Comparison of ENCODE assay signal across 20 cellular contexts in the genomic region with DNA sequence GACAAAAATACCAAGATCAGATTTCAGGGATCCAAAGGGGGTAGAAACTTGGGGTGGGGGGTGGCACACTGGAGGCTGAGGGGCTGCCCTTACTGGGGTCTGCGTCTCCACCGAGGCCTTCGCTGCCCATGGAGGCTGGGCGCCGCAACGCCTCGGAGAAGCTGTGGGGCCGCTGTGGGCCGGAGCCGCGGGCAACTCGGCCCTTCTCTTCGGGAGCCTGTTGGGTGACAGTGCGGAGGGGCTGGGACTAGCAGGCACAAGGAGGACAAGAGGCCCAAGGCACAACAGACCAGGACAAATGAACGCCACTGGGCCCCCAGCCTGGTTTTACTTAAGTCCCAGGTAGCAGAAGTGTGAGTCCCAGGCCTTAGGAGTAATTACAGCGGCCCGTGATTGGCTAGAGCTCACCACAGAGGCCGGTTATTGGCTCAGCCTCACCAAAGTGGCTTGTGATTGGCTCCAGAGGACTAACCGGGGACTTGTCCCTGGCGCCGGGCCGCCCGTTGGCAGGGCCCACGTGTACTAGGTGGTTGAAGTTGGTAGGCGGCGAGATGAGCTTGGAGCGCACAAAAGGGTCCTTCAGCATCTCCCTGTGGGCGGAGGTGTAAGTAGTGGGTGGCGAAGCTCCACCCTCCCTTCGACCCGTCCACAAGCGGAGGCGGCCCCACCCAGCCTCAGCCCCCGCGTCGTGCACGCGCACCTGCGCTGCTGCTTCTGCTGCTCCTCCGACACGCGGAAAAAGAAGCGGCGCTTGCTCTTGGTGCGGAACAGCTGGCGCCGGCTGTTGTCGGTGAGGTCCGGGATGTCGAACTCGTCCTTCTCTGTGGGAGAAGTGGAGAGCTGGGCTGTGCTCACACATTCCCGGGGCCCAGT.
"Had no signal": no experiment of that assay in that cellular context is flagged by ENCODE, and none has a peak within 500 bp of the region (broad histone marks: within the 10 kb centered on the region; RNA-seq: fewer than 3 reads in every experiment).

No MANE protein-coding gene starts in this region.

- FAIRE-seq: endothelial cell of umbilical vein, pancreas had no signal

- H3K4me1 ChIP-seq: adrenal gland, esophagus muscularis mucosa, left lung, pancreas, right lobe of liver, upper lobe of left lung had no signal

- H3K9me3 ChIP-seq: adrenal gland, esophagus muscularis mucosa, left lung, pancreas, right lobe of liver, thoracic aorta, upper lobe of left lung had no signal

- ATAC-seq: activated CD4-positive, alpha-beta T cell treated with anti-CD3 and anti-CD28 coated beads for 36 hours; activated naive CD4-positive, alpha-beta T cell treated with anti-CD3 and anti-CD28 coated beads, Interleukin-2, amount 50 U/mL, for 72 hours; left lung; right lobe of liver; stimulated activated memory B cell treated with anti-CD40 and anti-IgM and Interleukin-4, amounts not matched to agents 10 μg/mL and 1 μg/mL and 100 μg/mL, for 72 hours had no signal

- DNase-seq: activated CD4-positive, alpha-beta T cell treated with anti-CD3 and anti-CD28 coated beads for 36 hours; activated CD4-positive, alpha-beta T cell treated with anti-CD3 and anti-CD28 coated beads, Interleukin-2, amount 50 U/mL, for 48 hours; activated gamma-delta T cell treated with Interleukin-2 at 50 U/mL for 16 hours; adrenal gland; cerebellar nuclear complex; effector CD8-positive, alpha-beta T cell; islet precursor cell; left lung; mammary epithelial cell; stimulated activated CD4-positive, alpha-beta T cell treated with anti-CD3 and anti-CD28 coated beads, Interleukin-4, amount 100 ng/mL, for 4 hours had no signal

- H3K4me1 Mint-ChIP-seq: activated CD4-positive, alpha-beta T cell treated with anti-CD3 and anti-CD28 coated beads for 36 hours; stimulated activated memory B cell treated with anti-CD40 and anti-IgM and Interleukin-4, amounts not matched to agents 10 μg/mL and 1 μg/mL and 100 μg/mL, for 72 hours had no signal

- H3K4me3 Mint-ChIP-seq: activated CD4-positive, alpha-beta T cell treated with anti-CD3 and anti-CD28 coated beads for 36 hours; neural crest cell; stimulated activated memory B cell treated with anti-CD40 and anti-IgM and Interleukin-4, amounts not matched to agents 10 μg/mL and 1 μg/mL and 100 μg/mL, for 72 hours; T-helper 1 cell treated with Interleukin-12 subunit alpha and Interleukin-12 subunit beta and Interleukin-4 antibody, amounts not matched to agents 30 μg/mL and 1 μg/mL, for 36 hours had no signal

- H3K9me3 Mint-ChIP-seq: activated naive CD4-positive, alpha-beta T cell treated with anti-CD3 and anti-CD28 coated beads, Interleukin-2, amount 50 U/mL, for 72 hours; neural crest cell; stimulated activated memory B cell treated with anti-CD40 and anti-IgM and Interleukin-4, amounts not matched to agents 10 μg/mL and 1 μg/mL and 100 μg/mL, for 72 hours; T-helper 1 cell treated with Interleukin-12 subunit alpha and Interleukin-12 subunit beta and Interleukin-4 antibody, amounts not matched to agents 30 μg/mL and 1 μg/mL, for 36 hours had no signal

- H3K27me3 Mint-ChIP-seq: activated CD4-positive, alpha-beta T cell treated with anti-CD3 and anti-CD28 coated beads for 36 hours; stimulated activated memory B cell treated with anti-CD40 and anti-IgM and Interleukin-4, amounts not matched to agents 10 μg/mL and 1 μg/mL and 100 μg/mL, for 72 hours had no signal

- H3K36me3 ChIP-seq: adrenal gland, esophagus muscularis mucosa, right lobe of liver, thoracic aorta had no signal

- H3K27ac Mint-ChIP-seq: activated CD4-positive, alpha-beta T cell treated with anti-CD3 and anti-CD28 coated beads for 36 hours; activated naive CD4-positive, alpha-beta T cell treated with anti-CD3 and anti-CD28 coated beads, Interleukin-2, amount 50 U/mL, for 72 hours; stimulated activated memory B cell treated with anti-CD40 and anti-IgM and Interleukin-4, amounts not matched to agents 10 μg/mL and 1 μg/mL and 100 μg/mL, for 72 hours; T-helper 1 cell treated with Interleukin-12 subunit alpha and Interleukin-12 subunit beta and Interleukin-4 antibody, amounts not matched to agents 30 μg/mL and 1 μg/mL, for 36 hours had no signal

- H3K36me3 Mint-ChIP-seq: activated naive CD4-positive, alpha-beta T cell treated with anti-CD3 and anti-CD28 coated beads, Interleukin-2, amount 50 U/mL, for 72 hours had no signal

- H3K27ac ChIP-seq: adrenal gland, esophagus muscularis mucosa, left lung, pancreas, right lobe of liver, thoracic aorta, upper lobe of left lung had no signal

- H3K4me3 ChIP-seq: adrenal gland, esophagus muscularis mucosa, left lung, pancreas, right lobe of liver, thoracic aorta, upper lobe of left lung had no signal

- H3K27me3 ChIP-seq: adrenal gland, esophagus muscularis mucosa, left lung, pancreas, right lobe of liver, upper lobe of left lung had no signal
